1 cellular context compared by ENCODE assay signal in the genomic region with DNA sequence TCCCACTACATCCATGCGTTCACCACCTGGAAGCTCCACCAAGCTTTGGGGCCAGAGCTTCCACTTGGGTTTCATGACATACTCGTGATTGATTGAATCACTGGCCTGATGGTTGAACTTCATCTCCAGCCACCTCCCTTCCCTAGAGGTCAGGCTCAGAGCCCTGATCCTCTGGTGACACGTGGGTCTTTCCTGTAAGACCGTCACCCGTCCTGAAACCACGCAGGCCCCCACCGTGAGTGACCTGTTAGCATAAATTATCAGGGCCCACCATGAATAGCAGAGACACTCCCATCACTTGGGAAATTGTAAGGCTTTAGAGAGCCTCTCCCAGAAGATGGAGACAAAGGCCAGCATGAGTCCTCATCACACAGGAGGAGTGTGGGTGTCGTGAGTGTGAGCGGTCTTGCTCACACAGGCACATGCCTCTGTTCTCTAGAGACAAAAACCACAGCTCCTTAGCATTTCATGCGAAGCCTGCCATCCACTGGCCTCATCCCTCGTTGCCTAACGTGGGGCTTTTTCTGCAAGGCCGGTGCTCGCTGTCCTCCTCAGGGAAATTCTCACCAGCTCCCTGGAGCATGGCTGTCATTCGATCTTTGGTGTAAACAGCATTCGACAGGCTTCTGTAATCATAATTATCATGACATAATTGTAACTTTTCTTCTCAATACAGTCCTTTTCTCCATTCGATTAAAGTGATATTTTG.
TF ChIP-seq lines count a peak whose summit lies in the region.

No MANE protein-coding gene starts in this region.

TF ChIP-seq in K562, 482 proteins besides CTCF, POLR2A, EP300 and RAD21 (continued from another document and continues in another):
- peak in 1 of 2 experiments; percentile 19 for TF ChIP-seq E2F6 (IDR thresholded peaks at IDR 0.05; ENCODE audit: borderline replicate concordance in 1 of 2, extremely low read depth in 1 of 2, insufficient read depth in 1 of 2, insufficient read length in 1 of 2, low read depth in 1 of 2, low read length in 1 of 2, poor library complexity in 1 of 2, severe bottlenecking in 1 of 2)
- peak; percentile 8 for TF ChIP-seq MEIS2 (IDR thresholded peaks at IDR 0.05; ENCODE audit: partially characterized antibody)
- TF ChIP-seq KAT7 (CRISPR knock-in tag; IDR thresholded peaks at IDR 0.05; ENCODE audit: borderline replicate concordance): no peak
- TF ChIP-seq PBX2 (CRISPR knock-in tag; IDR thresholded peaks at IDR 0.05; ENCODE audit: low read depth): no peak
- TF ChIP-seq PBX2 (tag; conservative IDR thresholded peaks at IDR 0.05; ENCODE audit: low read depth): 0 out of 2 replicates have a peak, but pooled peaks have one; percentile 9
- TF ChIP-seq ZNF507 (tag; conservative IDR thresholded peaks at IDR 0.05): no peak
- no peak for TF ChIP-seq GATAD2A (IDR thresholded peaks at IDR 0.05)
- TF ChIP-seq SIX5 (IDR thresholded peaks at IDR 0.05; ENCODE audit: borderline replicate concordance in 1 of 2, insufficient read depth in 1 of 2, low read depth in 1 of 2, low read length in 2 of 2): no peak
- no peak for TF ChIP-seq KLF6 (CRISPR knock-in tag; IDR thresholded peaks at IDR 0.05; ENCODE audit: borderline replicate concordance)
- no peak for TF ChIP-seq HDAC6 (IDR thresholded peaks at IDR 0.05; ENCODE audit: low read depth, low read length)
- TF ChIP-seq, protein P1, sequence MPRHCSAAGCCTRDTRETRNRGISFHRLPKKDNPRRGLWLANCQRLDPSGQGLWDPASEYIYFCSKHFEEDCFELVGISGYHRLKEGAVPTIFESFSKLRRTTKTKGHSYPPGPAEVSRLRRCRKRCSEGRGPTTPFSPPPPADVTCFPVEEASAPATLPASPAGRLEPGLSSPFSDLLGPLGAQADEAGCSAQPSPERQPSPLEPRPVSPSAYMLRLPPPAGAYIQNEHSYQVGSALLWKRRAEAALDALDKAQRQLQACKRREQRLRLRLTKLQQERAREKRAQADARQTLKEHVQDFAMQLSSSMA (CRISPR knock-in tag; IDR thresholded peaks at IDR 0.05): no peak
- TF ChIP-seq MYNN (IDR thresholded peaks at IDR 0.05): no peak
- TF ChIP-seq MYNN (CRISPR knock-in tag; IDR thresholded peaks at IDR 0.05): no peak
- no peak for TF ChIP-seq ZNF699 (CRISPR knock-in tag; IDR thresholded peaks at IDR 0.05; ENCODE audit: insufficient replicate concordance)
- TF ChIP-seq AFF4 (CRISPR knock-in tag; IDR thresholded peaks at IDR 0.05): no peak
- TF ChIP-seq, protein P2, sequence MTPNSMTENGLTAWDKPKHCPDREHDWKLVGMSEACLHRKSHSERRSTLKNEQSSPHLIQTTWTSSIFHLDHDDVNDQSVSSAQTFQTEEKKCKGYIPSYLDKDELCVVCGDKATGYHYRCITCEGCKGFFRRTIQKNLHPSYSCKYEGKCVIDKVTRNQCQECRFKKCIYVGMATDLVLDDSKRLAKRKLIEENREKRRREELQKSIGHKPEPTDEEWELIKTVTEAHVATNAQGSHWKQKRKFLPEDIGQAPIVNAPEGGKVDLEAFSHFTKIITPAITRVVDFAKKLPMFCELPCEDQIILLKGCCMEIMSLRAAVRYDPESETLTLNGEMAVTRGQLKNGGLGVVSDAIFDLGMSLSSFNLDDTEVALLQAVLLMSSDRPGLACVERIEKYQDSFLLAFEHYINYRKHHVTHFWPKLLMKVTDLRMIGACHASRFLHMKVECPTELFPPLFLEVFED (CRISPR knock-in tag; conservative IDR thresholded peaks at IDR 0.05): no peak
- TF ChIP-seq ZBTB33 (CRISPR knock-in tag; IDR thresholded peaks at IDR 0.05): no peak
- TF ChIP-seq ZNF696 (CRISPR knock-in tag; conservative IDR thresholded peaks at IDR 0.05): no peak
- no peak for TF ChIP-seq GATA2 (CRISPR knock-in tag; IDR thresholded peaks at IDR 0.05)
- no peak for TF ChIP-seq SRSF1 (IDR thresholded peaks at IDR 0.05; ENCODE audit: low read depth, low read length)
- TF ChIP-seq, protein P3, sequence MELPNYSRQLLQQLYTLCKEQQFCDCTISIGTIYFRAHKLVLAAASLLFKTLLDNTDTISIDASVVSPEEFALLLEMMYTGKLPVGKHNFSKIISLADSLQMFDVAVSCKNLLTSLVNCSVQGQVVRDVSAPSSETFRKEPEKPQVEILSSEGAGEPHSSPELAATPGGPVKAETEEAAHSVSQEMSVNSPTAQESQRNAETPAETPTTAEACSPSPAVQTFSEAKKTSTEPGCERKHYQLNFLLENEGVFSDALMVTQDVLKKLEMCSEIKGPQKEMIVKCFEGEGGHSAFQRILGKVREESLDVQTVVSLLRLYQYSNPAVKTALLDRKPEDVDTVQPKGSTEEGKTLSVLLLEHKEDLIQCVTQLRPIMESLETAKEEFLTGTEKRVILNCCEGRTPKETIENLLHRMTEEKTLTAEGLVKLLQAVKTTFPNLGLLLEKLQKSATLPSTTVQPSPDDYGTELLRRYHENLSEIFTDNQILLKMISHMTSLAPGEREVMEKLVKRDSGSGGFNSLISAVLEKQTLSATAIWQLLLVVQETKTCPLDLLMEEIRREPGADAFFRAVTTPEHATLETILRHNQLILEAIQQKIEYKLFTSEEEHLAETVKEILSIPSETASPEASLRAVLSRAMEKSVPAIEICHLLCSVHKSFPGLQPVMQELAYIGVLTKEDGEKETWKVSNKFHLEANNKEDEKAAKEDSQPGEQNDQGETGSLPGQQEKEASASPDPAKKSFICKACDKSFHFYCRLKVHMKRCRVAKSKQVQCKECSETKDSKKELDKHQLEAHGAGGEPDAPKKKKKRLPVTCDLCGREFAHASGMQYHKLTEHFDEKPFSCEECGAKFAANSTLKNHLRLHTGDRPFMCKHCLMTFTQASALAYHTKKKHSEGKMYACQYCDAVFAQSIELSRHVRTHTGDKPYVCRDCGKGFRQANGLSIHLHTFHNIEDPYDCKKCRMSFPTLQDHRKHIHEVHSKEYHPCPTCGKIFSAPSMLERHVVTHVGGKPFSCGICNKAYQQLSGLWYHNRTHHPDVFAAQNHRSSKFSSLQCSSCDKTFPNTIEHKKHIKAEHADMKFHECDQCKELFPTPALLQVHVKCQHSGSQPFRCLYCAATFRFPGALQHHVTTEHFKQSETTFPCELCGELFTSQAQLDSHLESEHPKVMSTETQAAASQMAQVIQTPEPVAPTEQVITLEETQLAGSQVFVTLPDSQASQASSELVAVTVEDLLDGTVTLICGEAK (IDR thresholded peaks at IDR 0.05): no peak
- TF ChIP-seq, protein P3 (CRISPR knock-in tag; IDR thresholded peaks at IDR 0.05): no peak
- TF ChIP-seq, protein P4, sequence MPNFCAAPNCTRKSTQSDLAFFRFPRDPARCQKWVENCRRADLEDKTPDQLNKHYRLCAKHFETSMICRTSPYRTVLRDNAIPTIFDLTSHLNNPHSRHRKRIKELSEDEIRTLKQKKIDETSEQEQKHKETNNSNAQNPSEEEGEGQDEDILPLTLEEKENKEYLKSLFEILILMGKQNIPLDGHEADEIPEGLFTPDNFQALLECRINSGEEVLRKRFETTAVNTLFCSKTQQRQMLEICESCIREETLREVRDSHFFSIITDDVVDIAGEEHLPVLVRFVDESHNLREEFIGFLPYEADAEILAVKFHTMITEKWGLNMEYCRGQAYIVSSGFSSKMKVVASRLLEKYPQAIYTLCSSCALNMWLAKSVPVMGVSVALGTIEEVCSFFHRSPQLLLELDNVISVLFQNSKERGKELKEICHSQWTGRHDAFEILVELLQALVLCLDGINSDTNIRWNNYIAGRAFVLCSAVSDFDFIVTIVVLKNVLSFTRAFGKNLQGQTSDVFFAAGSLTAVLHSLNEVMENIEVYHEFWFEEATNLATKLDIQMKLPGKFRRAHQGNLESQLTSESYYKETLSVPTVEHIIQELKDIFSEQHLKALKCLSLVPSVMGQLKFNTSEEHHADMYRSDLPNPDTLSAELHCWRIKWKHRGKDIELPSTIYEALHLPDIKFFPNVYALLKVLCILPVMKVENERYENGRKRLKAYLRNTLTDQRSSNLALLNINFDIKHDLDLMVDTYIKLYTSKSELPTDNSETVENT (CRISPR knock-in tag; IDR thresholded peaks at IDR 0.05): no peak
- TF ChIP-seq ZNF239 (CRISPR knock-in tag; IDR thresholded peaks at IDR 0.05): no peak
